ENCODE assay signal across 22 cellular contexts in genomic region chr20:53513168-53513488, GRCh38.
"Had no signal": no experiment of that assay in that cellular context is flagged by ENCODE, and none has a peak within 500 bp of the region (broad histone marks: within the 10 kb centered on the region; RNA-seq: fewer than 3 reads in every experiment).

No MANE protein-coding gene starts in this region.

- FAIRE-seq: colon, pancreas had no signal

- H3K27me3 ChIP-seq: esophagus squamous epithelium, heart left ventricle, neural progenitor cell, pancreas, spleen, testis, tibial nerve had no signal

- H3K4me1 ChIP-seq: esophagus squamous epithelium, heart left ventricle, neural progenitor cell, pancreas, prostate gland, spleen, testis, tibial nerve had no signal

- H3K36me3 ChIP-seq: esophagus squamous epithelium, heart left ventricle, neural progenitor cell, pancreas, prostate gland, spleen, tibial nerve had no signal

- H3K9me3 ChIP-seq: heart left ventricle, pancreas, prostate gland, spleen, testis, tibial nerve had no signal

- ATAC-seq: heart left ventricle; left lobe of liver; natural killer cell treated with Interleukin-12 subunit alpha and Interleukin-12 subunit beta and Interleukin-15 and Interleukin-18, amount 100 ng/mL, for 72 hours; pancreas; sciatic nerve; stimulated activated memory B cell treated with anti-CD40 and anti-IgM and Interleukin-4, amounts not matched to agents 10 μg/mL and 1 μg/mL and 100 μg/mL, for 72 hours had no signal

- H3K4me3 ChIP-seq: esophagus squamous epithelium, heart left ventricle, neural progenitor cell, pancreas, prostate gland, spleen, testis, tibial nerve had no signal

- H3K4me2 ChIP-seq: neural progenitor cell had no signal

- H3K9ac ChIP-seq: neural progenitor cell had no signal

- H3K27ac ChIP-seq: esophagus squamous epithelium, heart left ventricle, neural progenitor cell, pancreas, prostate gland, spleen, testis, tibial nerve had no signal

- DNase-seq: cerebellar nuclear complex; dermis blood vessel endothelial cell; esophagus squamous epithelium; foreskin melanocyte; heart left ventricle; islet precursor cell; mammary epithelial cell; pancreas; retina; spleen; stimulated activated CD4-positive, alpha-beta T cell treated with anti-CD3 and anti-CD28 coated beads, Interleukin-15, amount 100 ng/mL, for 24 hours; stimulated activated CD4-positive, alpha-beta T cell treated with anti-CD3 and anti-CD28 coated beads, Interleukin-1b, Interleukin-23, amount 100 ng/mL, for 48 hours; stimulated activated CD4-positive, alpha-beta T cell treated with anti-CD3 and anti-CD28 coated beads, Interleukin-4, amount 100 ng/mL, for 24 hours; testis had no signal
